Comparison of ENCODE assay signal across 8 cellular contexts in genomic region chr1:234957330-234958065, GRCh38.
DNase-seq lines count a peak whose midpoint lies in the region; ATAC-seq and TF ChIP-seq lines count a peak whose summit lies in the region.

No MANE protein-coding gene starts in this region.

- H3K27me3 ChIP-seq in upper lobe of right lung: no peaks in the 10 kb centered on the region

- no peaks in the 10 kb centered on the region for H3K36me3 Mint-ChIP-seq in T-helper 1 cell treated with Interleukin-12 subunit alpha and Interleukin-12 subunit beta and Interleukin-4 antibody, amounts not matched to agents 30 μg/mL and 1 μg/mL, for 36 hours (ENCODE audit: low read depth)

- POLR2A ChIA-PET in OCI-LY7 (lab: Charles Lee): interaction anchor here (0.6 to 4.3 kb wide), 14 partner anchors 8 to 444 kb away, joined by 3 to 18 read pairs (median 4); no protein-coding TSS in a partner anchor

- no peak overlapping the region for H3K27ac ChIP-seq in OCI-LY7 (ENCODE audit: low read depth, low read length, poor library complexity, severe bottlenecking)
- no peak overlapping the region for H3K27ac ChIP-seq in upper lobe of right lung

- peak overlapping the region; percentile 47 for H3K27ac Mint-ChIP-seq in T-helper 1 cell treated with Interleukin-12 subunit alpha and Interleukin-12 subunit beta and Interleukin-4 antibody, amounts not matched to agents 30 μg/mL and 1 μg/mL, for 36 hours

- H3K36me3 ChIP-seq in OCI-LY7 (ENCODE audit: insufficient read depth, low read length) (no peaks in the 10 kb centered on the region), upper lobe of right lung (no peaks in the 10 kb centered on the region)

- H3K9me2 ChIP-seq in OCI-LY7 (ENCODE audit: insufficient read depth, low read length): no peaks in the 10 kb centered on the region

- intact Hi-C loops in OCI-LY7 (cut with micrococcal nuclease; ENCODE audit: unreplicated experiment): no loop called here
- intact Hi-C loops in upper lobe of right lung (cut with DNase I): no loop called here

- H3K4me2 ChIP-seq in OCI-LY7 (ENCODE audit: low read length): peak overlapping the region; percentile 68

- H2AFZ ChIP-seq in OCI-LY7 (ENCODE audit: low read length): peak overlapping the region; percentile 95

- H3K4me3 ChIP-seq in OCI-LY7 (ENCODE audit: low read depth, low read length, poor library complexity, severe bottlenecking) (no peak overlapping the region), upper lobe of right lung (no peak overlapping the region)

- no peaks in the 10 kb centered on the region for H4K20me1 ChIP-seq in OCI-LY7 (ENCODE audit: insufficient read depth, low read length)

- no peak overlapping the region for H3K4me3 Mint-ChIP-seq in T-helper 1 cell treated with Interleukin-12 subunit alpha and Interleukin-12 subunit beta and Interleukin-4 antibody, amounts not matched to agents 30 μg/mL and 1 μg/mL, for 36 hours

- ATAC-seq in omental fat pad (ENCODE audit: low FRiP score) (peak; percentile 51), GM19397 (IDR thresholded peaks at IDR 0.05; ENCODE audit: unreplicated experiment) (no peak), HG03520 (IDR thresholded peaks at IDR 0.05; ENCODE audit: unreplicated experiment) (no peak), upper lobe of right lung (no peak)

- no TSS peak for BruUV-seq in OCI-LY7 (replicated peaks; lab: Mats Ljungman, UMichigan)

- no peaks in the 10 kb centered on the region for H3K79me2 ChIP-seq in OCI-LY7 (ENCODE audit: insufficient read depth, low read depth, low read length)

- DNase-seq in T-helper 1 cell (no peak), OCI-LY7 (ENCODE audit: low spot score) (no peak), ecto neural progenitor cell (ENCODE audit: low spot score) (peak; percentile 65), omental fat pad (ENCODE audit: low spot score) (no peak), upper lobe of right lung (no peak)

- H3K27me3 Mint-ChIP-seq in T-helper 1 cell treated with Interleukin-12 subunit alpha and Interleukin-12 subunit beta and Interleukin-4 antibody, amounts not matched to agents 30 μg/mL and 1 μg/mL, for 36 hours (ENCODE audit: low read depth): no peaks in the 10 kb centered on the region

- H3K4me1 ChIP-seq in OCI-LY7 (ENCODE audit: insufficient read depth, low read length, poor library complexity, severe bottlenecking) (peaks cover 88% of the 10 kb centered on the region), upper lobe of right lung (peaks cover 64% of the 10 kb centered on the region)

- no peaks in the 10 kb centered on the region for H3K9me3 Mint-ChIP-seq in T-helper 1 cell treated with Interleukin-12 subunit alpha and Interleukin-12 subunit beta and Interleukin-4 antibody, amounts not matched to agents 30 μg/mL and 1 μg/mL, for 36 hours

- CTCF ChIA-PET in OCI-LY7 (lab: Charles Lee; ENCODE audit: unreplicated experiment): interaction anchor here (0.6 kb wide), 2 partner anchors 239 to 476 kb away, joined by 3 read pairs; no protein-coding TSS in a partner anchor

- H3K9me3 ChIP-seq in OCI-LY7 (ENCODE audit: low read length): no peaks in the 10 kb centered on the region
- H3K9me3 ChIP-seq in upper lobe of right lung: no peaks in the 10 kb centered on the region

- TF ChIP-seq CTCF in OCI-LY7 (conservative IDR thresholded peaks at IDR 0.05; ENCODE audit: low read length): no peak
- no peak for TF ChIP-seq CTCF in omental fat pad (IDR thresholded peaks at IDR 0.05)
- TF ChIP-seq CTCF in upper lobe of right lung (IDR thresholded peaks at IDR 0.05): no peak

- H3K4me1 Mint-ChIP-seq in T-helper 1 cell treated with Interleukin-12 subunit alpha and Interleukin-12 subunit beta and Interleukin-4 antibody, amounts not matched to agents 30 μg/mL and 1 μg/mL, for 36 hours (ENCODE audit: low read depth): peaks cover 56% of the 10 kb centered on the region
